1 cellular context compared by ENCODE assay signal in genomic region chr1:11272842-11273594, GRCh38.
TF ChIP-seq lines count a peak whose summit lies in the region.

Gene UBIAD1 (plus strand): TSS chr1:11273198. CDS start chr1:11273532, 334 bp downstream.

TF ChIP-seq in HepG2, 621 proteins besides CTCF, POLR2A, EP300 and RAD21 (continued from another document and continues in another):
- TF ChIP-seq ZNF646 (CRISPR knock-in tag; IDR thresholded peaks at IDR 0.05): no peak
- no peak for TF ChIP-seq PPARG (CRISPR knock-in tag; conservative IDR thresholded peaks at IDR 0.05)
- no peak for TF ChIP-seq ZNF44 (CRISPR knock-in tag; IDR thresholded peaks at IDR 0.05)
- TF ChIP-seq ZSCAN9 (CRISPR knock-in tag; IDR thresholded peaks at IDR 0.05; ENCODE audit: borderline replicate concordance): no peak
- no peak for TF ChIP-seq HOMEZ (CRISPR knock-in tag; IDR thresholded peaks at IDR 0.05; ENCODE audit: low read depth)
- no peak for TF ChIP-seq ONECUT2 (CRISPR knock-in tag; IDR thresholded peaks at IDR 0.05)
- no peak for TF ChIP-seq NCOA1 (CRISPR knock-in tag; IDR thresholded peaks at IDR 0.05)
- TF ChIP-seq ZNF274 (CRISPR knock-in tag; IDR thresholded peaks at IDR 0.05): no peak; the same call in 1 of the 2 replicates
- 0 out of 2 replicates have a peak, but pooled peaks have one; percentile 40 for TF ChIP-seq ZNF800 (CRISPR knock-in tag; IDR thresholded peaks at IDR 0.05)
- TF ChIP-seq HNF4A (CRISPR knock-in tag; IDR thresholded peaks at IDR 0.05): no peak
- TF ChIP-seq CENPX (CRISPR knock-in tag; IDR thresholded peaks at IDR 0.05): no peak
- no peak for TF ChIP-seq ZNF674 (CRISPR knock-in tag; IDR thresholded peaks at IDR 0.05; ENCODE audit: low read depth)
- TF ChIP-seq ZNF792 (CRISPR knock-in tag; IDR thresholded peaks at IDR 0.05): no peak
- TF ChIP-seq BCL3 (CRISPR knock-in tag; IDR thresholded peaks at IDR 0.05): no peak
- TF ChIP-seq SMC3 (IDR thresholded peaks at IDR 0.05; ENCODE audit: low read length): no peak
- 0 out of 2 replicates have a peak, but pooled peaks have one; percentile 9 for TF ChIP-seq ZMYM3 (CRISPR knock-in tag; IDR thresholded peaks at IDR 0.05)
- 0 out of 2 replicates have a peak, but pooled peaks have one; percentile 48 for TF ChIP-seq TGIF2 (CRISPR knock-in tag; IDR thresholded peaks at IDR 0.05)
- peak; percentile 84 for TF ChIP-seq SIN3B (IDR thresholded peaks at IDR 0.05; ENCODE audit: low read length)
- peak; percentile 17; the same call in 1 of the 2 replicates for TF ChIP-seq TFE3 (CRISPR knock-in tag; IDR thresholded peaks at IDR 0.05)
- TF ChIP-seq TMF1 (CRISPR knock-in tag; IDR thresholded peaks at IDR 0.05; ENCODE audit: low read depth): peak; percentile 68; the same call in 1 of the 2 replicates
- peak; percentile 36; the same call in 1 of the 2 replicates for TF ChIP-seq FOXJ3 (CRISPR knock-in tag; IDR thresholded peaks at IDR 0.05; ENCODE audit: borderline replicate concordance)
- peak; percentile 96; the same call in 1 of the 2 replicates for TF ChIP-seq NR0B2 (CRISPR knock-in tag; IDR thresholded peaks at IDR 0.05)
- no peak for TF ChIP-seq ZNF660 (CRISPR knock-in tag; IDR thresholded peaks at IDR 0.05; ENCODE audit: borderline replicate concordance, low read depth)
- TF ChIP-seq TBL1XR1 (IDR thresholded peaks at IDR 0.05; ENCODE audit: borderline replicate concordance, low read length, partially characterized antibody): no peak
- TF ChIP-seq KDM5A (IDR thresholded peaks at IDR 0.05; ENCODE audit: borderline replicate concordance, low read length): peak; percentile 96
- peak; percentile 89 for TF ChIP-seq RBFOX2 (IDR thresholded peaks at IDR 0.05; ENCODE audit: low read depth, low read length)
- TF ChIP-seq ATF6 (CRISPR knock-in tag; conservative IDR thresholded peaks at IDR 0.05): no peak
- TF ChIP-seq ZNF460 (CRISPR knock-in tag; IDR thresholded peaks at IDR 0.05; ENCODE audit: borderline replicate concordance): no peak
- TF ChIP-seq ZNF577 (CRISPR knock-in tag; IDR thresholded peaks at IDR 0.05; ENCODE audit: borderline replicate concordance, low read depth): 0 out of 2 replicates have a peak, but pooled peaks have one; percentile 65
- no peak for TF ChIP-seq ATAD3A (CRISPR knock-in tag; IDR thresholded peaks at IDR 0.05)
- TF ChIP-seq ZNF367 (CRISPR knock-in tag; IDR thresholded peaks at IDR 0.05; ENCODE audit: borderline replicate concordance): no peak
- no peak; the same call in 1 of the 2 replicates for TF ChIP-seq SATB2 (CRISPR knock-in tag; IDR thresholded peaks at IDR 0.05)
- no peak for TF ChIP-seq SMYD3 (CRISPR knock-in tag; IDR thresholded peaks at IDR 0.05)
- TF ChIP-seq CENPT (CRISPR knock-in tag; IDR thresholded peaks at IDR 0.05; ENCODE audit: low read depth): no peak
- TF ChIP-seq DZIP1 (CRISPR knock-in tag; IDR thresholded peaks at IDR 0.05): no peak
- TF ChIP-seq ISX (CRISPR knock-in tag; conservative IDR thresholded peaks at IDR 0.05): no peak
- 0 out of 2 replicates have a peak, but pooled peaks have one; percentile 17 for TF ChIP-seq E2F5 (CRISPR knock-in tag; conservative IDR thresholded peaks at IDR 0.05)
- TF ChIP-seq HMG20B (CRISPR knock-in tag; conservative IDR thresholded peaks at IDR 0.05): no peak
- 0 out of 2 replicates have a peak, but pooled peaks have one; percentile 10 for TF ChIP-seq HCFC1 (IDR thresholded peaks at IDR 0.05; ENCODE audit: low read depth, low read length)
- TF ChIP-seq SUZ12 (IDR thresholded peaks at IDR 0.05; ENCODE audit: low read depth, low read length): no peak
- TF ChIP-seq KDM6A (CRISPR knock-in tag; IDR thresholded peaks at IDR 0.05; ENCODE audit: low read depth): no peak
